Comparison of ENCODE assay signal across 9 cellular contexts in genomic region chr1:94384485-94385353, GRCh38. TPM values are rescaled to one million over a fixed set of nuclear protein-coding genes. Genes with fewer than 3 reads are reported as not detected.
DNase-seq lines count a peak whose midpoint lies in the region; ATAC-seq and TF ChIP-seq lines count a peak whose summit lies in the region.
"Had no signal": no experiment of that assay in that cellular context is flagged by ENCODE, and none has a peak within 500 bp of the region (broad histone marks: within the 10 kb centered on the region; RNA-seq: fewer than 3 reads in every experiment).

No MANE protein-coding gene starts in this region.

- H3K79me2 ChIP-seq in SK-N-SH (ENCODE audit: insufficient read depth): no peaks in the 10 kb centered on the region

- no peak for TF ChIP-seq CTCF in SK-N-SH (IDR thresholded peaks at IDR 0.05)

- peaks cover 0 to 11% of the 10 kb centered on the region in 2 experiments; a peak in 2 of 4 replicates for H3K4me1 ChIP-seq in SK-N-SH (ENCODE audit: control insufficient read depth in 1 of 2, insufficient read depth in 2 of 2, low read depth in 1 of 2, low read length in 1 of 2)

- peak overlapping the region; percentile 61 to 67 for H3K4me3 Mint-ChIP-seq in effector memory CD8-positive, alpha-beta T cell

- CTCF ChIA-PET in SK-N-SH (lab: Yijun Ruan, JAX): interaction anchor here (0.5 to 1.6 kb wide), 4 partner anchors 11 to 115 kb away, joined by 3 read pairs; no protein-coding TSS in a partner anchor

- H3K4me2 ChIP-seq in SK-N-SH: no peak overlapping the region

- TF ChIP-seq EP300 in SK-N-SH (IDR thresholded peaks at IDR 0.05; ENCODE audit: borderline replicate concordance in 1 of 2, low read depth in 1 of 2, low read length in 1 of 2): no peak

- H4K20me1 ChIP-seq in SK-N-SH (ENCODE audit: insufficient read depth): no peaks in the 10 kb centered on the region

- WGBS in SK-N-SH (ENCODE audit: low lambda C conversion rate): 59% methylated on average over 4 of the region's 4 CpGs

- H3F3A ChIP-seq in SK-N-SH (replicated peaks; ENCODE audit: insufficient read depth): no peaks in the 10 kb centered on the region

- no peaks in the 10 kb centered on the region for H3K36me3 ChIP-seq in SK-N-SH (replicated peaks in 1 of 2; ENCODE audit: control insufficient read depth in 1 of 2, insufficient read depth in 2 of 2, low read length in 1 of 2)

- no peaks in the 10 kb centered on the region for H3K9me3 Mint-ChIP-seq in effector memory CD8-positive, alpha-beta T cell

- H3K9me3 ChIP-seq in SK-N-SH: no peaks in the 10 kb centered on the region; the same call in 1 of the 2 replicates

- H3K36me3 Mint-ChIP-seq in effector memory CD8-positive, alpha-beta T cell (ENCODE audit: insufficient read depth): peaks cover 3% of the 10 kb centered on the region

- no peak for TF ChIP-seq RAD21 in SK-N-SH (IDR thresholded peaks at IDR 0.05; ENCODE audit: low read length)

- peak; percentile 24 for DNase-seq in SK-N-SH
- peak; percentile 67 for DNase-seq in NCI-H510A treated with DMSO at 0.1 percent for 48 hours (lab: John Stamatoyannopoulos, UW)
- peak in 1 of 3 experiments; percentile 3 for DNase-seq in effector memory CD8-positive, alpha-beta T cell
- peak; percentile 61 for DNase-seq in renal cortical epithelial cell (ENCODE audit: low read depth)
- no peak for DNase-seq in HCEC 1CT
- no peak for DNase-seq in RPMI8226
- DNase-seq: NCI-H774 had no signal

- H3K9me2 ChIP-seq in SK-N-SH: no peaks in the 10 kb centered on the region

- H3K27me3 ChIP-seq in SK-N-SH (ENCODE audit: insufficient read depth): no peaks in the 10 kb centered on the region; the same call in 1 of the 2 replicates

- no peak overlapping the region for H3K4me3 ChIP-seq in SK-N-SH (ENCODE audit: low read depth in 2 of 2, low read length in 1 of 2)

- H3K4me1 Mint-ChIP-seq in effector memory CD8-positive, alpha-beta T cell (ENCODE audit: low read depth in 2 of 2): peaks cover 9 to 14% of the 10 kb centered on the region in 2 donors

- POLR2A ChIA-PET in SK-N-SH (lab: Yijun Ruan, JAX): no interaction called here

- H2AFZ ChIP-seq in SK-N-SH (ENCODE audit: low read depth): no peak overlapping the region

- H3K27ac Mint-ChIP-seq in effector memory CD8-positive, alpha-beta T cell: peak overlapping the region; percentile 61 to 71

- peaks cover 9% of the 10 kb centered on the region in 2 donors for H3K27me3 Mint-ChIP-seq in effector memory CD8-positive, alpha-beta T cell

- H3K9ac ChIP-seq in SK-N-SH: no peak overlapping the region

- peak overlapping the region in 1 of 2 experiments; percentile 72; a peak in 2 of 4 replicates for H3K27ac ChIP-seq in SK-N-SH (ENCODE audit: low read depth in 2 of 2, low read length in 1 of 2)

- no peak for ATAC-seq in SK-N-SH treated with all-trans-retinoic acid at 6 μM for 48 hours
- peak; percentile 70 for ATAC-seq in effector memory CD8-positive, alpha-beta T cell (replicated peaks)
- ATAC-seq in HG03097 (IDR thresholded peaks at IDR 0.05; ENCODE audit: low FRiP score, unreplicated experiment): no peak

TF ChIP-seq in SK-N-SH, 30 proteins besides CTCF, POLR2A, EP300 and RAD21:
- 0 out of 2 replicates have a peak, but pooled peaks have one; percentile 30 for TF ChIP-seq GATA2 (CRISPR knock-in tag; IDR thresholded peaks at IDR 0.05)
- no peak for TF ChIP-seq RXRA (IDR thresholded peaks at IDR 0.05; ENCODE audit: borderline replicate concordance, low read depth)
- no peak for TF ChIP-seq RCOR1 (IDR thresholded peaks at IDR 0.05; ENCODE audit: low read length)

TF ChIP-seq in SK-N-SH treated with all-trans-retinoic acid at 6 μM for 48 hours, 23 proteins besides CTCF, POLR2A, EP300 and RAD21:
- TF ChIP-seq BACH2 (CRISPR knock-in tag; IDR thresholded peaks at IDR 0.05; ENCODE audit: borderline replicate concordance) (no peak), ZFP3 (CRISPR knock-in tag; IDR thresholded peaks at IDR 0.05) (no peak), CSRNP3 (CRISPR knock-in tag; IDR thresholded peaks at IDR 0.05) (no peak), ESRRG (CRISPR knock-in tag; IDR thresholded peaks at IDR 0.05) (no peak), RARB (CRISPR knock-in tag; IDR thresholded peaks at IDR 0.05) (no peak), TSHZ2 (CRISPR knock-in tag; IDR thresholded peaks at IDR 0.05) (no peak), ZC3H10 (CRISPR knock-in tag; IDR thresholded peaks at IDR 0.05) (no peak), CSDC2 (CRISPR knock-in tag; IDR thresholded peaks at IDR 0.05) (no peak), OSR1 (CRISPR knock-in tag; IDR thresholded peaks at IDR 0.05) (no peak), ZNF8 (CRISPR knock-in tag; IDR thresholded peaks at IDR 0.05) (no peak), ZFP30 (CRISPR knock-in tag; IDR thresholded peaks at IDR 0.05) (no peak), CREB5 (CRISPR knock-in tag; IDR thresholded peaks at IDR 0.05; ENCODE audit: low read depth) (no peak), ZNF70 (CRISPR knock-in tag; IDR thresholded peaks at IDR 0.05) (no peak), ZNF565 (CRISPR knock-in tag; conservative IDR thresholded peaks at IDR 0.05; ENCODE audit: low read depth) (no peak), ARNTL (CRISPR knock-in tag; IDR thresholded peaks at IDR 0.05; ENCODE audit: borderline replicate concordance, low read depth) (no peak), ISL1 (CRISPR knock-in tag; IDR thresholded peaks at IDR 0.05) (no peak), POU6F1 (CRISPR knock-in tag; IDR thresholded peaks at IDR 0.05; ENCODE audit: borderline replicate concordance, low read depth) (no peak), SNAI2 (CRISPR knock-in tag; IDR thresholded peaks at IDR 0.05) (no peak), TCF4 (CRISPR knock-in tag; IDR thresholded peaks at IDR 0.05; ENCODE audit: borderline replicate concordance) (no peak)
TF ChIP-seq in SK-N-SH treated with all-trans-retinoic acid at 6 μM for 48 hours: peak in this region for 0.

RNA-seq across cellular contexts. Expression of gene ABCD3, which starts 33.5 kb away (rescaled TPM):
- polyA plus RNA-seq in SK-N-SH (2012; rRNA removed): 6.5 and 8.7 TPM in 2 replicates
- 11.1 and 12.5 TPM in 2 replicates for polyA plus RNA-seq in SK-N-SH (2012; cell fraction: cytosol; rRNA removed)
- polyA plus RNA-seq in SK-N-SH (2012; cell fraction: nucleus; rRNA removed): 5.2 and 14.4 TPM in 2 replicates
- total RNA-seq in renal cortical epithelial cell: 66.9 and 77.2 TPM in 2 replicates

Comparison
In these comparisons a context has a peak if more than half of its experiments do, and no peak if none do; other contexts are left out.
1. DNase-seq: peak in SK-N-SH (single experiment), NCI-H510A treated with DMSO at 0.1 percent for 48 hours (single experiment) and renal cortical epithelial cell (single experiment); none in HCEC 1CT (single experiment) and RPMI8226 (single experiment).